In genomic region chr5:80037366-80037765, GRCh38 we compare ENCODE assay signal across 25 cellular contexts. TPM values are rescaled to one million over a fixed set of nuclear protein-coding genes. Genes with fewer than 3 reads are reported as not detected.
DNase-seq lines count a peak whose midpoint lies in the region; ATAC-seq and TF ChIP-seq lines count a peak whose summit lies in the region.
"Had no signal": no experiment of that assay in that cellular context is flagged by ENCODE, and none has a peak within 500 bp of the region (broad histone marks: within the 10 kb centered on the region; RNA-seq: fewer than 3 reads in every experiment).

No MANE protein-coding gene starts in this region.

- no peaks in the 10 kb centered on the region for H3K9me3 ChIP-seq in heart left ventricle
- H3K9me3 ChIP-seq: left lung, transverse colon had no signal

- TF ChIP-seq POLR2A in heart left ventricle (IDR thresholded peaks at IDR 0.05): no peak

- peaks cover 78% of the 10 kb centered on the region for H3K27me3 Mint-ChIP-seq in stimulated activated naive CD8-positive, alpha-beta T cell treated with anti-CD3 and anti-CD28 coated beads, Interleukin-15, amount 100 ng/mL, for 72 hours

- peak overlapping the region in 1 of 2 donors; percentile 7 for H3K4me3 Mint-ChIP-seq in stimulated activated naive CD8-positive, alpha-beta T cell treated with anti-CD3 and anti-CD28 coated beads, Interleukin-15, amount 100 ng/mL, for 72 hours
- H3K4me3 Mint-ChIP-seq: CD4-positive, alpha-beta memory T cell; dendritic cell treated with granulocyte-macrophage colony-stimulating factor and Interleukin-4, amounts not matched to agents 40 ng/mL and 50 ng/mL, for 4 days; neural progenitor cell; stimulated activated naive CD8-positive, alpha-beta T cell treated with anti-CD3 and anti-CD28 coated beads, Interleukin-15, Interleukin-2, amounts not matched to agents 100 ng/mL and 50 ng/mL, for 24 hours had no signal

- H3K36me3 ChIP-seq in heart left ventricle: peaks cover 0 to 13% (median 0%) of the 10 kb centered on the region in 9 donors
- H3K36me3 ChIP-seq: left lung, neural progenitor cell, transverse colon had no signal

- H3K4me3 ChIP-seq in heart left ventricle: peak overlapping the region in 9 of 12 donors; percentile 49 to 65 (median 60)
- H3K4me3 ChIP-seq: GM23248, left lung, neural progenitor cell, transverse colon had no signal

- H3K27ac Mint-ChIP-seq in stimulated activated naive CD8-positive, alpha-beta T cell treated with anti-CD3 and anti-CD28 coated beads, Interleukin-15, amount 100 ng/mL, for 72 hours: no peak overlapping the region
- H3K27ac Mint-ChIP-seq: CD4-positive, alpha-beta memory T cell; dendritic cell treated with granulocyte-macrophage colony-stimulating factor and Interleukin-4, amounts not matched to agents 40 ng/mL and 50 ng/mL, for 4 days; neural progenitor cell; progenitor cell of endocrine pancreas; stimulated activated naive CD8-positive, alpha-beta T cell treated with anti-CD3 and anti-CD28 coated beads, Interleukin-15, Interleukin-2, amounts not matched to agents 100 ng/mL and 50 ng/mL, for 24 hours had no signal

- 78 to 92% (median 81%) methylated on average over 5 of the region's 5 CpGs for WGBS in heart left ventricle, 4 donors

- DNase-seq in heart left ventricle (no peak), left cardiac atrium (no peak), NAMALWA (ENCODE audit: low spot score) (peak; percentile 34), medulla oblongata (ENCODE audit: extremely low spot score) (no peak), GM03348 (ENCODE audit: low spot score) (no peak)
- DNase-seq in stimulated activated naive CD8-positive, alpha-beta T cell treated with anti-CD3 and anti-CD28 coated beads, Interleukin-15, amount 100 ng/mL, for 72 hours: no peak
- DNase-seq: activated effector memory CD4-positive, alpha-beta T cell treated with anti-CD3 and anti-CD28 coated beads, Interleukin-2, amount 50 U/mL, for 16 hours; amygdala; CD4-positive, alpha-beta memory T cell; DMS153; GDM1; GM23248; left lung; NCI-H146; NCI-H69; SHP77 treated with DMSO at 0.1 percent for 48 hours; stimulated activated CD4-positive, alpha-beta T cell treated with anti-CD3 and anti-CD28 coated beads, Interleukin-2, amount 100 ng/mL, for 48 hours; transverse colon had no signal

- ATAC-seq in heart left ventricle (no peak), left cardiac atrium (no peak), GM21529 (IDR thresholded peaks at IDR 0.05; ENCODE audit: unreplicated experiment) (peak; percentile 79), HG02981 (IDR thresholded peaks at IDR 0.05; ENCODE audit: unreplicated experiment) (no peak)
- peak; percentile 47 for ATAC-seq in stimulated activated naive CD8-positive, alpha-beta T cell treated with anti-CD3 and anti-CD28 coated beads, Interleukin-15, amount 100 ng/mL, for 72 hours
- ATAC-seq: left lung had no signal

- H3K9me3 Mint-ChIP-seq in stimulated activated naive CD8-positive, alpha-beta T cell treated with anti-CD3 and anti-CD28 coated beads, Interleukin-15, amount 100 ng/mL, for 72 hours: no peaks in the 10 kb centered on the region
- H3K9me3 Mint-ChIP-seq: dendritic cell treated with granulocyte-macrophage colony-stimulating factor and Interleukin-4, amounts not matched to agents 40 ng/mL and 50 ng/mL, for 4 days; stimulated activated naive CD8-positive, alpha-beta T cell treated with anti-CD3 and anti-CD28 coated beads, Interleukin-15, Interleukin-2, amounts not matched to agents 100 ng/mL and 50 ng/mL, for 24 hours had no signal

- H3K4me1 ChIP-seq in heart left ventricle: peaks cover 0 to 12% (median 0%) of the 10 kb centered on the region in 12 donors

- intact Hi-C loops in heart left ventricle (cut with DNase I) (no loop called here), left cardiac atrium (cut with DNase I) (no loop called here)

- H3K27ac ChIP-seq in heart left ventricle: peak overlapping the region in 2 of 12 donors; percentile 73 to 84
- H3K27ac ChIP-seq: GM23248, left lung, neural progenitor cell, transverse colon had no signal

- H3K27me3 ChIP-seq in heart left ventricle: peaks cover 0 to 46% (median 20%) of the 10 kb centered on the region in 9 donors

- peaks cover 27% of the 10 kb centered on the region for H3K4me1 Mint-ChIP-seq in stimulated activated naive CD8-positive, alpha-beta T cell treated with anti-CD3 and anti-CD28 coated beads, Interleukin-15, amount 100 ng/mL, for 72 hours

- no peak for TF ChIP-seq CTCF in heart left ventricle (IDR thresholded peaks at IDR 0.05)

RNA-seq across cellular contexts. Expression of gene THBS4, which starts 2.2 kb away (rescaled TPM):
- 100 to 1,000 TPM in 4 of 9 donors, 10 to 100 TPM in 5; 46.1 to 266 (median 79.9) TPM for total RNA-seq in heart left ventricle
- polyA plus RNA-seq in heart left ventricle: 10 to 100 TPM; 38.6 to 46.2 TPM
- total RNA-seq in left cardiac atrium: 10 to 100 TPM in 1 of 2 donors, 1 to 10 TPM in 1; 9.2 to 37.1 TPM
- total RNA-seq: endothelial cell of umbilical vein had no signal
- polyA plus RNA-seq: endothelial cell of umbilical vein had no signal

RNA-seq across cellular contexts. Expression of gene MTX3, which starts 46.3 kb away (rescaled TPM):
- total RNA-seq in heart left ventricle (10 to 100 TPM in 7 of 9 donors, 1 to 10 TPM in 2; 6.2 to 14.4 (median 12.1) TPM), left cardiac atrium (10 to 100 TPM; 11.2 to 12.2 TPM)
- polyA plus RNA-seq in heart left ventricle: 1 to 10 TPM; 4.2 to 9.0 TPM

Comparison
In these comparisons a context has a peak if more than half of its experiments do, and no peak if none do; other contexts are left out.
1. ATAC-seq: peak in GM21529 (single experiment) and stimulated activated naive CD8-positive, alpha-beta T cell treated with anti-CD3 and anti-CD28 coated beads, Interleukin-15, amount 100 ng/mL, for 72 hours (single experiment); none in heart left ventricle (0 of 4), left cardiac atrium (0 of 2) and HG02981 (single experiment).